In the genomic region with DNA sequence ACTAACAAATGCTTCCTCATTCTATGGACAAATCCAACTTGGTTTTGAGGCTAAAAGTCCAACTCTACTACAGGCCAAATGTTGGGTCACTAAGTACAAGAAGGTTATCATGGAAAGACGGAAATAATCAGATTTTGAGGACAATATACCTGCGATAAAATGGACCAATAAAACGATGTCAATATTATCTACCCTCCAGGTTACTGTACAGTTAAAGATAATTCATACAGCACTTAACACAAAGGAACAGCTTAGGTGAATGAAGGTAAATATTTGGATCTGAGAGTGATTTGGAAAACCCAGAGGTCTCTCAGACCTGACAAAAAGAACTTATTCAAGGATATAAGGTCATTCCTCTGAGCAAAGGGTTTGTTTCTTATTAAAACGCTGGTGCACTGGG, we compare ENCODE assay signal across 22 cellular contexts.
"Had no signal": no experiment of that assay in that cellular context is flagged by ENCODE, and none has a peak within 500 bp of the region (broad histone marks: within the 10 kb centered on the region; RNA-seq: fewer than 3 reads in every experiment).

No MANE protein-coding gene starts in this region.

- ATAC-seq: foreskin keratinocyte, gastroesophageal sphincter, heart left ventricle, left lung, left ventricle myocardium superior, lower lobe of right lung had no signal

- H3K4me3 ChIP-seq: coronary artery, dorsolateral prefrontal cortex, esophagus muscularis mucosa, gastroesophageal sphincter, heart left ventricle, hepatocyte, left lung, lower lobe of right lung had no signal

- DNase-seq: dermis blood vessel endothelial cell; dorsolateral prefrontal cortex; effector CD4-positive, alpha-beta T cell; effector memory CD4-positive, alpha-beta T cell; foreskin keratinocyte; heart left ventricle; hypothalamus; immature natural killer cell; islet precursor cell; kidney; kidney glomerular epithelial cell; left lung; left ventricle myocardium superior; lower lobe of right lung; mesenchymal stem cell had no signal

- H3K9me3 ChIP-seq: esophagus muscularis mucosa, gastroesophageal sphincter, heart left ventricle, left lung, lower lobe of right lung had no signal

- H3K27ac ChIP-seq: coronary artery, dorsolateral prefrontal cortex, esophagus muscularis mucosa, foreskin keratinocyte, gastroesophageal sphincter, heart left ventricle, hepatocyte, left lung, lower lobe of right lung had no signal

- H3K4me1 ChIP-seq: esophagus muscularis mucosa, foreskin keratinocyte, gastroesophageal sphincter, heart left ventricle, left lung, lower lobe of right lung had no signal

- H3K4me2 ChIP-seq: hepatocyte had no signal

- H2AFZ ChIP-seq: hepatocyte had no signal

- H3K36me3 ChIP-seq: esophagus muscularis mucosa, gastroesophageal sphincter, heart left ventricle, left lung, lower lobe of right lung had no signal

- H3K27me3 ChIP-seq: esophagus muscularis mucosa, gastroesophageal sphincter, hepatocyte, left lung had no signal

- FAIRE-seq: colon, endothelial cell of umbilical vein, frontal cortex, kidney had no signal

- H3K79me2 ChIP-seq: hepatocyte had no signal
